19 cellular contexts compared by ENCODE assay signal in the genomic region with DNA sequence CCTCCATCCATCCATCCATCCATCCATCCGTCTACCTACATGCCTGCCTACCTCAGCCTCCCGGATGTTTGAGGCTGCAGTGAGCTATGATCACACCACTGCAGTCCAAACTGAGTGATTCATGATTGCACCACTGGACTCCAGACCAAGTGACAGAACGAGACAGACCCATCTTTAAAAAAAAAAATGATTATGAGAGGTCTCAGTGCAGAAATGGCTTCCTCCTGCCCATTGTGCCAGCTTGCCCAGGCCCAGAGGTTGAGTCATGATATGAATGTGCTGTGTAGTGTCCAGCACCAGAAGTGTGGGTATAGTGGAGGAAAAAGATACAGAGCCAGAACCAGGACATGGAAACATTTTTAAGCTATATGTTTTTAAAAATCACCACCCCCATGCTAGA.
A peak's percentile ranks its signal among the peaks of the same experiment; 100 is the strongest.
DNase-seq lines count a peak whose midpoint lies in the region; ATAC-seq and TF ChIP-seq lines count a peak whose summit lies in the region.
"Had no signal": no experiment of that assay in that cellular context is flagged by ENCODE, and none has a peak within 500 bp of the region (broad histone marks: within the 10 kb centered on the region; RNA-seq: fewer than 3 reads in every experiment).

No MANE protein-coding gene starts in this region.

- CTCF ChIA-PET in HEK293 (lab: Yijun Ruan, JAX) (interaction anchor here (0.7 kb wide), 1 partner anchor 123 kb away, joined by 4 read pairs; no protein-coding TSS in a partner anchor), Caco-2 (lab: Charles Lee) (no interaction called here)

- H3K79me1 ChIP-seq in trophoblast cell (ENCODE audit: low read length): no peaks in the 10 kb centered on the region

- no CpG with 5 or more reads among the region's 3 CpGs for WGBS in trophoblast cell (ENCODE audit: extremely low coverage, insufficient coverage, insufficient read length)

- no peaks in the 10 kb centered on the region for H3K79me2 ChIP-seq in trophoblast cell (ENCODE audit: control insufficient read depth, insufficient read depth, low read length, poor library complexity)

- intact Hi-C loops in Caco-2 (cut with micrococcal nuclease; ENCODE audit: unreplicated experiment): no loop called here

- no peak overlapping the region for H3K4me3 Mint-ChIP-seq in Caco-2 (ENCODE audit: unreplicated experiment)
- H3K4me3 Mint-ChIP-seq in effector memory CD8-positive, alpha-beta T cell: no peak overlapping the region

- no peak overlapping the region for H3K27ac Mint-ChIP-seq in Caco-2 (ENCODE audit: unreplicated experiment)
- no peak overlapping the region for H3K27ac Mint-ChIP-seq in effector memory CD8-positive, alpha-beta T cell

- ATAC-seq in effector memory CD8-positive, alpha-beta T cell (replicated peaks): no peak

- H3K23ac ChIP-seq in trophoblast cell (ENCODE audit: low read length): peak overlapping the region; percentile 8

- POLR2A ChIA-PET in HEK293 (lab: Yijun Ruan, JAX): no interaction called here
- POLR2A ChIA-PET in Caco-2 (lab: Charles Lee): no interaction called here

- H3K9me3 ChIP-seq in HEK293 (ENCODE audit: control insufficient read depth, insufficient read depth, low read depth, low read length) (no peaks in the 10 kb centered on the region), trophoblast cell (ENCODE audit: insufficient read depth, low read depth, low read length) (peaks cover 2% of the 10 kb centered on the region), Caco-2 (no peaks in the 10 kb centered on the region)
- H3K9me3 ChIP-seq: A549, BE2C, Peyer's patch had no signal

- H3K36me3 ChIP-seq in HEK293 (ENCODE audit: control insufficient read depth in 2 of 2, insufficient read depth in 1 of 2, low read length in 2 of 2) (no peaks in the 10 kb centered on the region), trophoblast cell (ENCODE audit: control insufficient read depth in 1 of 2, insufficient read depth in 2 of 2, low read length in 2 of 2) (peaks cover 0 to 2% of the 10 kb centered on the region in 2 experiments), Caco-2 (ENCODE audit: control insufficient read depth, insufficient read depth, low read length) (no peaks in the 10 kb centered on the region)
- H3K36me3 ChIP-seq: BE2C, Peyer's patch had no signal

- no peak overlapping the region for H2BK12ac ChIP-seq in trophoblast cell (ENCODE audit: low read length)

- no peak overlapping the region for H2AFZ ChIP-seq in trophoblast cell (ENCODE audit: insufficient read depth, low read length, poor library complexity)

- DNase-seq in NCI-H226 (peak; percentile 25), amniotic epithelial cell (ENCODE audit: low read depth) (peak; percentile 34), trophoblast cell (no peak), Caco-2 (no peak), NCI-H1105 treated with DMSO at 0.1 percent for 48 hours (lab: John Stamatoyannopoulos, UW) (no peak)
- no peak for DNase-seq in effector memory CD8-positive, alpha-beta T cell
- DNase-seq: BE2C, DMS79 treated with DMSO at 0.1 percent for 48 hours, KBM-7, NCI-H1105, NCI-H2081, NCI-H2171, NCI-H524 treated with DMSO at 0.1 percent for 48 hours, NCI-H82, Peyer's patch, SHP77 had no signal

- H2AK5ac ChIP-seq in trophoblast cell (ENCODE audit: low read length): no peak overlapping the region

- H3K4ac ChIP-seq in trophoblast cell (ENCODE audit: low read depth, low read length): no peak overlapping the region

- H2BK120ac ChIP-seq in trophoblast cell (ENCODE audit: insufficient read depth, low read length, poor library complexity): no peak overlapping the region

- H3K27me3 ChIP-seq in trophoblast cell (ENCODE audit: insufficient read depth, low read length) (no peaks in the 10 kb centered on the region), Caco-2 (replicated peaks; ENCODE audit: control insufficient read depth, insufficient read depth, low read length) (no peaks in the 10 kb centered on the region)
- H3K27me3 ChIP-seq: BE2C, Peyer's patch had no signal

- BruUV-seq in Caco-2 (replicated peaks; lab: Mats Ljungman, UMichigan): no TSS peak

- no peak overlapping the region for H4K91ac ChIP-seq in trophoblast cell (ENCODE audit: low read depth, low read length)

- no peaks in the 10 kb centered on the region for H3K27me3 Mint-ChIP-seq in Caco-2 (ENCODE audit: insufficient read depth, unreplicated experiment)
- H3K27me3 Mint-ChIP-seq in effector memory CD8-positive, alpha-beta T cell: peaks cover 10 to 12% of the 10 kb centered on the region in 2 donors

- H3K4me1 ChIP-seq in HEK293 (ENCODE audit: control insufficient read depth, insufficient read depth, low read length) (no peaks in the 10 kb centered on the region), trophoblast cell (ENCODE audit: control insufficient read depth in 1 of 2, insufficient read depth in 2 of 2, low read length in 2 of 2) (peaks cover 7 to 15% of the 10 kb centered on the region in 2 experiments), Caco-2 (no peaks in the 10 kb centered on the region)
- H3K4me1 ChIP-seq: A549, Peyer's patch had no signal

- no peak overlapping the region for H2BK5ac ChIP-seq in trophoblast cell (ENCODE audit: low read depth, low read length, poor library complexity)

- H4K8ac ChIP-seq in trophoblast cell (ENCODE audit: low read depth, low read length): no peak overlapping the region

- no peak overlapping the region for H3K27ac ChIP-seq in HEK293 (ENCODE audit: extremely low read depth, low read depth, low read length)
- H3K27ac ChIP-seq in trophoblast cell (ENCODE audit: low read depth, low read length): no peak overlapping the region
- H3K27ac ChIP-seq: A549, HL-60, Peyer's patch had no signal

- H3K4me3 ChIP-seq in HEK293 (ENCODE audit: low read depth, low read length) (no peak overlapping the region), trophoblast cell (ENCODE audit: low read depth, low read length) (no peak overlapping the region), Caco-2 (ENCODE audit: low read depth, low read length) (no peak overlapping the region)
- H3K4me3 ChIP-seq: A549, Peyer's patch had no signal

- no peak overlapping the region for H3K14ac ChIP-seq in trophoblast cell (ENCODE audit: low read length)

- no peak overlapping the region for H4K12ac ChIP-seq in trophoblast cell (ENCODE audit: low read depth, low read length)

- H3K4me1 Mint-ChIP-seq in Caco-2 (ENCODE audit: low read depth, unreplicated experiment): no peaks in the 10 kb centered on the region
- H3K4me1 Mint-ChIP-seq in effector memory CD8-positive, alpha-beta T cell (ENCODE audit: low read depth in 2 of 2): no peaks in the 10 kb centered on the region

- no peak overlapping the region for H3K9ac ChIP-seq in trophoblast cell (ENCODE audit: low read length)

- H3K9me3 Mint-ChIP-seq in Caco-2 (ENCODE audit: unreplicated experiment): no peaks in the 10 kb centered on the region
- H3K9me3 Mint-ChIP-seq in effector memory CD8-positive, alpha-beta T cell: no peaks in the 10 kb centered on the region

- no peak overlapping the region for H3K18ac ChIP-seq in trophoblast cell (ENCODE audit: low read length)

- H3K36me3 Mint-ChIP-seq in Caco-2 (ENCODE audit: insufficient read depth, unreplicated experiment): no peaks in the 10 kb centered on the region
- peaks cover 3% of the 10 kb centered on the region for H3K36me3 Mint-ChIP-seq in effector memory CD8-positive, alpha-beta T cell (ENCODE audit: insufficient read depth)

- TF ChIP-seq CTCF in HEK293 (tag by site-specific recombination; IDR thresholded peaks at IDR 0.05) (no peak), Caco-2 (IDR thresholded peaks at IDR 0.05; ENCODE audit: insufficient read depth in 1 of 2, low read depth in 1 of 2, low read length in 1 of 2, severe bottlenecking in 1 of 2, unreplicated experiment in 1 of 2) (no peak)

- H3K4me2 ChIP-seq in trophoblast cell (ENCODE audit: low read length): no peak overlapping the region
- H3K4me2 ChIP-seq: A549 had no signal

TF ChIP-seq in HEK293, 187 proteins besides CTCF, POLR2A, EP300 and RAD21:
- TF ChIP-seq ZNF596 (tag by site-specific recombination; IDR thresholded peaks at IDR 0.05) (no peak), ZNF366 (tag by site-specific recombination; conservative IDR thresholded peaks at IDR 0.05) (peak; percentile 33; the same call in 1 of the 2 replicates), ZNF677 (tag by site-specific recombination; IDR thresholded peaks at IDR 0.05) (no peak)

Comparison
In these comparisons a context has a peak if more than half of its experiments do, and no peak if none do; other contexts are left out.
1. DNase-seq: peak in NCI-H226 (single experiment) and amniotic epithelial cell (single experiment); none in trophoblast cell (0 of 2), Caco-2 (0 of 2), NCI-H1105 treated with DMSO at 0.1 percent for 48 hours (single experiment) and effector memory CD8-positive, alpha-beta T cell (0 of 3).